Comparison of ENCODE assay signal across 9 cellular contexts in the genomic region with DNA sequence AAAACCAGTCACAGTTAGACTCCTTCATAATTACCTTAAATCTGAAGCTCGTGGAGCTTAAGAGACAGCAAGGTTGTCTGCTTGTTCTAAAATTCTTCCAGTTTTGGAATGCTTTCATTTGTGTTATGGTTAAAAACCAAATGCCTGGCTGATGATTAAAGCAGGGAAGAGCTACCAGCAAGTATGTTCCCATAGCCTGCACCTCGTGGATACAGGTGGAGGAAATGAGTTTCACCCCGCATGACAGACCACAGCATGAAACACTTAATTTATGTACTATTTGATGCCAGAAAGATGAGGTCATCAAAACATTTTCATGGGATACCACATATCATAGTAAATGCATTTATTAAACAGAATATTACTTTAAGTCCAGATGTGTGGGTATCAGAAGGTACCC. TPM values are rescaled to one million over a fixed set of nuclear protein-coding genes. Genes with fewer than 3 reads are reported as not detected.
A peak's percentile ranks its signal among the peaks of the same experiment; 100 is the strongest.
DNase-seq lines count a peak whose midpoint lies in the region; ATAC-seq and TF ChIP-seq lines count a peak whose summit lies in the region.
"Had no signal": no experiment of that assay in that cellular context is flagged by ENCODE, and none has a peak within 500 bp of the region (broad histone marks: within the 10 kb centered on the region; RNA-seq: fewer than 3 reads in every experiment).

No MANE protein-coding gene starts in this region.

- no peaks in the 10 kb centered on the region for H3K36me3 Mint-ChIP-seq in WTC11

- H3K4me3 ChIP-seq in retinal pigment epithelial cell (ENCODE audit: low read length), result peak overlapping the region; percentile 41
- no peak overlapping the region for H3K4me3 ChIP-seq in WERI-Rb-1 (ENCODE audit: low read depth, low read length)

- H3K9me3 Mint-ChIP-seq in WTC11, result no peaks in the 10 kb centered on the region

- H3K27ac Mint-ChIP-seq in WTC11, result peak overlapping the region; percentile 79; the same call in 1 of the 2 replicates

- no peaks in the 10 kb centered on the region for H3K36me3 ChIP-seq in WERI-Rb-1

- H3K4me3 Mint-ChIP-seq in WTC11, result no peak overlapping the region
- H3K4me3 Mint-ChIP-seq: naive B cell had no signal

- no peak overlapping the region for H3K27ac ChIP-seq in WERI-Rb-1

- ATAC-seq in WTC11, result no peak
- ATAC-seq in HG03469 (IDR thresholded peaks at IDR 0.05; ENCODE audit: unreplicated experiment), result no peak

- H3K9me3 ChIP-seq in WERI-Rb-1 (ENCODE audit: severe bottlenecking), result no peaks in the 10 kb centered on the region

- H3K27me3 Mint-ChIP-seq in WTC11 (ENCODE audit: low read depth), result no peaks in the 10 kb centered on the region
- H3K27me3 Mint-ChIP-seq: naive B cell had no signal

- peaks cover 45% of the 10 kb centered on the region for H3K4me1 Mint-ChIP-seq in WTC11

- CTCF ChIA-PET in WTC11 (lab: Charles Lee), result interaction anchor here (0.7 to 4.0 kb wide), 4 partner anchors 31 to 198 kb away, joined by 3 to 22 read pairs (median 4); no protein-coding TSS in a partner anchor

- H3K27me3 ChIP-seq in WERI-Rb-1 (ENCODE audit: insufficient read depth, low read depth, severe bottlenecking), result no peaks in the 10 kb centered on the region

- DNase-seq in EL (peak; percentile 89), WTC11 (ENCODE audit: low spot score) (no peak), glomerular visceral epithelial cell (ENCODE audit: extremely low spot score) (peak; percentile 93), retinal pigment epithelial cell (ENCODE audit: low read depth) (peak; percentile 58), WERI-Rb-1 (no peak), NCI-H1436 (lab: John Stamatoyannopoulos, UW) (no peak), NCI-H2171 (lab: John Stamatoyannopoulos, UW) (no peak)
- DNase-seq: naive B cell had no signal

- TF ChIP-seq CTCF in WTC11 (IDR thresholded peaks at IDR 0.05), result no peak
- TF ChIP-seq CTCF in retinal pigment epithelial cell (conservative IDR thresholded peaks at IDR 0.05; ENCODE audit: low read depth, low read length), result no peak
- no peak for TF ChIP-seq CTCF in WERI-Rb-1 (IDR thresholded peaks at IDR 0.05; ENCODE audit: low read depth, low read length)

- POLR2A ChIA-PET in WTC11 (lab: Charles Lee), result interaction anchor here (0.5 to 1.1 kb wide), 2 partner anchors 16 to 88 kb away, joined by 3 read pairs; no protein-coding TSS in a partner anchor

TF ChIP-seq in WTC11, 78 proteins besides CTCF, POLR2A, EP300 and RAD21:
- TF ChIP-seq, protein P1, sequence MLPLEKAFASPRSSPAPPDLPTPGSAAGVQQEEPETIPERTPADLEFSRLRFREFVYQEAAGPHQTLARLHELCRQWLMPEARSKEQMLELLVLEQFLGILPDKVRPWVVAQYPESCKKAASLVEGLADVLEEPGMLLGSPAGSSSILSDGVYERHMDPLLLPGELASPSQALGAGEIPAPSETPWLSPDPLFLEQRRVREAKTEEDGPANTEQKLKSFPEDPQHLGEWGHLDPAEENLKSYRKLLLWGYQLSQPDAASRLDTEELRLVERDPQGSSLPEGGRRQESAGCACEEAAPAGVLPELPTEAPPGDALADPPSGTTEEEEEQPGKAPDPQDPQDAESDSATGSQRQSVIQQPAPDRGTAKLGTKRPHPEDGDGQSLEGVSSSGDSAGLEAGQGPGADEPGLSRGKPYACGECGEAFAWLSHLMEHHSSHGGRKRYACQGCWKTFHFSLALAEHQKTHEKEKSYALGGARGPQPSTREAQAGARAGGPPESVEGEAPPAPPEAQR (CRISPR knock-in tag; IDR thresholded peaks at IDR 0.05), result no peak
- TF ChIP-seq ZNF423 (CRISPR knock-in tag; IDR thresholded peaks at IDR 0.05), result no peak
- TF ChIP-seq, protein P2, sequence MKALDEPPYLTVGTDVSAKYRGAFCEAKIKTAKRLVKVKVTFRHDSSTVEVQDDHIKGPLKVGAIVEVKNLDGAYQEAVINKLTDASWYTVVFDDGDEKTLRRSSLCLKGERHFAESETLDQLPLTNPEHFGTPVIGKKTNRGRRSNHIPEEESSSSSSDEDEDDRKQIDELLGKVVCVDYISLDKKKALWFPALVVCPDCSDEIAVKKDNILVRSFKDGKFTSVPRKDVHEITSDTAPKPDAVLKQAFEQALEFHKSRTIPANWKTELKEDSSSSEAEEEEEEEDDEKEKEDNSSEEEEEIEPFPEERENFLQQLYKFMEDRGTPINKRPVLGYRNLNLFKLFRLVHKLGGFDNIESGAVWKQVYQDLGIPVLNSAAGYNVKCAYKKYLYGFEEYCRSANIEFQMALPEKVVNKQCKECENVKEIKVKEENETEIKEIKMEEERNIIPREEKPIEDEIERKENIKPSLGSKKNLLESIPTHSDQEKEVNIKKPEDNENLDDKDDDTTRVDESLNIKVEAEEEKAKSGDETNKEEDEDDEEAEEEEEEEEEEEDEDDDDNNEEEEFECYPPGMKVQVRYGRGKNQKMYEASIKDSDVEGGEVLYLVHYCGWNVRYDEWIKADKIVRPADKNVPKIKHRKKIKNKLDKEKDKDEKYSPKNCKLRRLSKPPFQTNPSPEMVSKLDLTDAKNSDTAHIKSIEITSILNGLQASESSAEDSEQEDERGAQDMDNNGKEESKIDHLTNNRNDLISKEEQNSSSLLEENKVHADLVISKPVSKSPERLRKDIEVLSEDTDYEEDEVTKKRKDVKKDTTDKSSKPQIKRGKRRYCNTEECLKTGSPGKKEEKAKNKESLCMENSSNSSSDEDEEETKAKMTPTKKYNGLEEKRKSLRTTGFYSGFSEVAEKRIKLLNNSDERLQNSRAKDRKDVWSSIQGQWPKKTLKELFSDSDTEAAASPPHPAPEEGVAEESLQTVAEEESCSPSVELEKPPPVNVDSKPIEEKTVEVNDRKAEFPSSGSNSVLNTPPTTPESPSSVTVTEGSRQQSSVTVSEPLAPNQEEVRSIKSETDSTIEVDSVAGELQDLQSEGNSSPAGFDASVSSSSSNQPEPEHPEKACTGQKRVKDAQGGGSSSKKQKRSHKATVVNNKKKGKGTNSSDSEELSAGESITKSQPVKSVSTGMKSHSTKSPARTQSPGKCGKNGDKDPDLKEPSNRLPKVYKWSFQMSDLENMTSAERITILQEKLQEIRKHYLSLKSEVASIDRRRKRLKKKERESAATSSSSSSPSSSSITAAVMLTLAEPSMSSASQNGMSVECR (CRISPR knock-in tag; IDR thresholded peaks at IDR 0.05; ENCODE audit: borderline replicate concordance), result no peak
- no peak for TF ChIP-seq ZNF317 (CRISPR knock-in tag; IDR thresholded peaks at IDR 0.05; ENCODE audit: borderline replicate concordance, low read depth)
- TF ChIP-seq ZNF396 (CRISPR knock-in tag; IDR thresholded peaks at IDR 0.05; ENCODE audit: borderline replicate concordance), result no peak

RNA-seq across cellular contexts. Expression of a gene that starts 0.4 kb away (rescaled TPM):
- 35.0 to 36.6 TPM (median 36.0 TPM) in 3 replicates for total RNA-seq in WTC11 (2021)

Comparison
In these comparisons a context has a peak if more than half of its experiments do, and no peak if none do; other contexts are left out.
1. DNase-seq: peak in EL (single experiment), glomerular visceral epithelial cell (single experiment) and retinal pigment epithelial cell (single experiment); none in WTC11 (single experiment), WERI-Rb-1 (single experiment), NCI-H1436 (single experiment) and NCI-H2171 (single experiment).